9 cellular contexts compared by ENCODE assay signal in the genomic region with DNA sequence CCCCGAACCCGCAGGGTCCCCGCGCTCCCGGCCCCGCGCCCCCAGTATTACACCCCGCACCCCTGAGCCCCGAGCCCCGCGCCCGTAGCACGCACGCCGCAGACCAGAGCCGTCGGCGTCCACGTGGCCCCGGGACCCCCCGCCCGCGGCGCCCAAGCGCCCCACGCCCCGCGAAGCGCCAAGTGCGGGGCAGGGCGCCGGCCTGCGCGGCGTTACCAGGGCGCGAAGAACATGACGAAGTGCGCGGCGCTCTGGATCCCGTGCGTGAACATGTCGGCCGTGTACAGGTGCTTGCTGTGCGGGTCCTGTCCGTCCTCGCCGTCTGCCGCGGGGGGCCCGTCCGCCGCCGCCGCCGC. TPM values are rescaled to one million over a fixed set of nuclear protein-coding genes. Genes with fewer than 3 reads are reported as not detected.
A peak's percentile ranks its signal among the peaks of the same experiment; 100 is the strongest.
DNase-seq lines count a peak whose midpoint lies in the region; ATAC-seq and TF ChIP-seq lines count a peak whose summit lies in the region.
"Had no signal": no experiment of that assay in that cellular context is flagged by ENCODE, and none has a peak within 500 bp of the region (broad histone marks: within the 10 kb centered on the region; RNA-seq: fewer than 3 reads in every experiment).

No MANE protein-coding gene starts in this region.

- intact Hi-C loops in natural killer cell (cut with micrococcal nuclease), result no loop called here

- no peak for DNase-seq in activated T-cell treated with anti-CD3 and anti-CD28 coated beads, Interleukin-2, amount 50 U/mL, for 72 hours
- no peak for DNase-seq in activated T-cell treated with anti-CD3 and anti-CD28 coated beads, Interleukin-2, amount 50 U/mL, for 48 hours
- DNase-seq in coronary artery (ENCODE audit: low spot score) (peak; percentile 74), natural killer cell (no peak), superior temporal gyrus (ENCODE audit: extremely low spot score) (no peak), NCI-H1436 treated with DMSO at 0.1 percent for 48 hours (lab: John Stamatoyannopoulos, UW) (no peak)
- DNase-seq in NK-92 treated with Interleukin-12 subunit alpha and Interleukin-12 subunit beta, amount 100 ng/mL, for 24 hours (lab: John Stamatoyannopoulos, UW), result no peak

- TF ChIP-seq CTCF in coronary artery (IDR thresholded peaks at IDR 0.05) (no peak), natural killer cell (IDR thresholded peaks at IDR 0.05) (no peak)

- H3K4me3 ChIP-seq in coronary artery, result peak overlapping the region; percentile 97

- peak overlapping the region in 1 of 2 donors; percentile 82 for H3K27ac ChIP-seq in coronary artery

- H3K9me3 Mint-ChIP-seq in activated T-cell treated with anti-CD3 and anti-CD28 coated beads, Interleukin-2, amount 50 U/mL, for 72 hours, result no peaks in the 10 kb centered on the region
- H3K9me3 Mint-ChIP-seq in natural killer cell, result no peaks in the 10 kb centered on the region

- no peak overlapping the region for H3K4me3 Mint-ChIP-seq in activated T-cell treated with anti-CD3 and anti-CD28 coated beads, Interleukin-2, amount 50 U/mL, for 72 hours
- H3K4me3 Mint-ChIP-seq in natural killer cell, result no peak overlapping the region

- peaks cover 0 to under 1% of the 10 kb centered on the region in 2 donors for H3K36me3 Mint-ChIP-seq in activated T-cell treated with anti-CD3 and anti-CD28 coated beads, Interleukin-2, amount 50 U/mL, for 72 hours (ENCODE audit: insufficient read depth in 2 of 2)
- no peaks in the 10 kb centered on the region for H3K36me3 Mint-ChIP-seq in natural killer cell
- H3K36me3 Mint-ChIP-seq: activated naive CD8-positive, alpha-beta T cell had no signal

- H3K27ac Mint-ChIP-seq in activated T-cell treated with anti-CD3 and anti-CD28 coated beads, Interleukin-2, amount 50 U/mL, for 72 hours, result no peak overlapping the region
- no peak overlapping the region for H3K27ac Mint-ChIP-seq in natural killer cell

- peak; percentile 46 for ATAC-seq in activated T-cell treated with anti-CD3 and anti-CD28 coated beads, Interleukin-2, amount 50 U/mL, for 72 hours (replicated peaks in 1 of 2)
- peak; percentile 21 for ATAC-seq in HG03175 (IDR thresholded peaks at IDR 0.05; ENCODE audit: unreplicated experiment)
- peak; percentile 37 to 48 (median 43) for ATAC-seq in natural killer cell

- peaks cover 20% of the 10 kb centered on the region for H3K4me1 Mint-ChIP-seq in activated T-cell treated with anti-CD3 and anti-CD28 coated beads, Interleukin-2, amount 50 U/mL, for 72 hours (ENCODE audit: low read depth)
- H3K4me1 Mint-ChIP-seq in natural killer cell, result peaks cover 0 to 15% of the 10 kb centered on the region in 2 donors

- H3K27me3 Mint-ChIP-seq in activated T-cell treated with anti-CD3 and anti-CD28 coated beads, Interleukin-2, amount 50 U/mL, for 72 hours (ENCODE audit: low read depth), result no peaks in the 10 kb centered on the region
- no peaks in the 10 kb centered on the region for H3K27me3 Mint-ChIP-seq in natural killer cell (ENCODE audit: low read depth in 2 of 2)
- H3K27me3 Mint-ChIP-seq: activated naive CD8-positive, alpha-beta T cell had no signal

RNA-seq across cellular contexts. Expression of a gene that starts 0.3 kb away (rescaled TPM):
- total RNA-seq in activated T-cell treated with anti-CD3 and anti-CD28 coated beads, Interleukin-2, amount 50 U/mL, for 72 hours, result 10 to 100 TPM; 40.3 to 42.0 TPM
- total RNA-seq in natural killer cell, result 100 to 1,000 TPM in 1 of 3 donors, 1 to 10 TPM in 2; 7.9 to 105 (median 9.7) TPM
